Comparison of ENCODE assay signal across 1 cellular context in genomic region chr2:172439911-172440310, GRCh38.
TF ChIP-seq lines count a peak whose summit lies in the region.

No MANE protein-coding gene starts in this region.

TF ChIP-seq in IMR-90, 13 proteins besides CTCF, POLR2A, EP300 and RAD21:
- TF ChIP-seq MXI1 (IDR thresholded peaks at IDR 0.05; ENCODE audit: borderline replicate concordance, low read depth, low read length) (no peak), MAZ (IDR thresholded peaks at IDR 0.05; ENCODE audit: borderline replicate concordance, low read depth, low read length) (no peak), CEBPB (IDR thresholded peaks at IDR 0.05; ENCODE audit: low read depth, low read length) (no peak), SMC3 (IDR thresholded peaks at IDR 0.05; ENCODE audit: low read depth, low read length) (no peak), RFX5 (IDR thresholded peaks at IDR 0.05; ENCODE audit: low read depth, low read length) (no peak), NFE2L2 (IDR thresholded peaks at IDR 0.05; ENCODE audit: low read depth, low read length) (no peak), ELK1 (IDR thresholded peaks at IDR 0.05; ENCODE audit: borderline replicate concordance, low read depth, low read length) (no peak), RCOR1 (IDR thresholded peaks at IDR 0.05; ENCODE audit: insufficient replicate concordance, low read length) (no peak), MAFK (IDR thresholded peaks at IDR 0.05; ENCODE audit: low read depth, low read length) (no peak), FOS (IDR thresholded peaks at IDR 0.05; ENCODE audit: low read depth, low read length) (no peak), USF2 (IDR thresholded peaks at IDR 0.05; ENCODE audit: low read depth, low read length) (no peak), CHD1 (IDR thresholded peaks at IDR 0.05; ENCODE audit: low read depth, low read length) (no peak), BHLHE40 (IDR thresholded peaks at IDR 0.05; ENCODE audit: low read depth, low read length) (no peak)
TF ChIP-seq in IMR-90: peak in this region for 0.
